In the genomic region with DNA sequence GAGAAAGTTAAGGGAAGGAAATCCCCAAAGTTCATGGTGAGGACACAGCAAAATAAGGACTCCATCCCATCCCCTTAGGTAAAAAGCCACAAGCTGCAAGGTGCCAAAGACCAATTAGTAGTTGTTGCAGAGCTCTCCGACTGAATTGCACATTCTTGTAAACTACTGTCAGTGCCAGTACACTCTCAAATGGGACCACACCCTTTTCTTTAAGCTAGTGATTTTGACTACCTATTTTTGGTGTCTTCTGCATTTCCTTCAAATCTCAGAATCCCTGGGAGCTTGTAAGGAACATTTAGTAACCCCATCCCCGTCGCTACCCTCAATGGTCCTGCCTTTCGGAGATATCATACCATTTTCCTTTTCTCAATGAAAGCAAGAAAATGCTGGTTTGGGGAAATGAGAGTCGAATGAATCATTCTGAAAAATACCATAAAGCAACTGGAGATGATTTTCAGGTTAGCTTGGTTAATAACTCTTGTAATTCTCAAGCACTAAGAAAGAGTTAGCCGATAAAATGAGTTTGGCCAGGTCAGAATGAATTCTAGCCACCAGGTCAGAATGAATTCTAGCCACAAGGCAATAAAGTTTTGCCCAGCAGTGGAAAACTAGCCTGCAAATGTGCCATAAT, we compare ENCODE assay signal across 15 cellular contexts. TPM values are rescaled to one million over a fixed set of nuclear protein-coding genes. Genes with fewer than 3 reads are reported as not detected.
DNase-seq lines count a peak whose midpoint lies in the region; ATAC-seq and TF ChIP-seq lines count a peak whose summit lies in the region.
"Had no signal": no experiment of that assay in that cellular context is flagged by ENCODE, and none has a peak within 500 bp of the region (broad histone marks: within the 10 kb centered on the region; RNA-seq: fewer than 3 reads in every experiment).

No MANE protein-coding gene starts in this region.

- no peak for TF ChIP-seq CTCF in MCF 10A (IDR thresholded peaks at IDR 0.05; ENCODE audit: unreplicated experiment)
- TF ChIP-seq CTCF in mammary epithelial cell (conservative IDR thresholded peaks at IDR 0.05 in 1 of 2, IDR thresholded peaks at IDR 0.05 in 1 of 2; ENCODE audit: extremely low read depth in 1 of 2, insufficient read depth in 1 of 2, low read depth in 1 of 2, low read length in 2 of 2) = no peak
- TF ChIP-seq CTCF in nephron progenitor cell (IDR thresholded peaks at IDR 0.05) = no peak
- TF ChIP-seq CTCF in CD14-positive monocyte (IDR thresholded peaks at IDR 0.05) = no peak
- TF ChIP-seq CTCF in activated CD8-positive, alpha-beta T cell treated with anti-CD3 and anti-CD28 coated beads for 36 hours (IDR thresholded peaks at IDR 0.05) = no peak

- H3K4me1 Mint-ChIP-seq in MCF 10A (ENCODE audit: insufficient read depth, unreplicated experiment) = peaks cover 33% of the 10 kb centered on the region
- peaks cover 5% of the 10 kb centered on the region for H3K4me1 Mint-ChIP-seq in nephron progenitor cell
- peaks cover 23% of the 10 kb centered on the region for H3K4me1 Mint-ChIP-seq in CD14-positive monocyte
- H3K4me1 Mint-ChIP-seq in activated CD8-positive, alpha-beta T cell treated with anti-CD3 and anti-CD28 coated beads for 36 hours (ENCODE audit: low read depth) = peaks cover 3% of the 10 kb centered on the region

- H3K27me3 Mint-ChIP-seq in MCF 10A (ENCODE audit: insufficient read depth, unreplicated experiment) (no peaks in the 10 kb centered on the region), nephron progenitor cell (ENCODE audit: low read depth, poor library complexity) (no peaks in the 10 kb centered on the region), CD14-positive monocyte (ENCODE audit: low read depth in 3 of 3) (peaks cover 0 to 1% (median 0%) of the 10 kb centered on the region in 3 donors)
- no peaks in the 10 kb centered on the region for H3K27me3 Mint-ChIP-seq in activated CD8-positive, alpha-beta T cell treated with anti-CD3 and anti-CD28 coated beads for 36 hours

- CTCF ChIA-PET in MCF 10A (lab: Yijun Ruan, JAX) (interaction anchor here (0.9 to 1.3 kb wide), 2 partner anchors 13 to 227 kb away, joined by 3 read pairs; no protein-coding TSS in a partner anchor), mammary epithelial cell (lab: Charles Lee; ENCODE audit: low non-redundant PET) (no interaction called here)
- CTCF ChIA-PET in activated CD8-positive, alpha-beta T cell treated with anti-CD3 and anti-CD28 coated beads for 36 hours (lab: Charles Lee) = no interaction called here

- no peak overlapping the region for H3K4me2 ChIP-seq in mammary epithelial cell (ENCODE audit: insufficient read depth, low read depth, low read length)

- dilution Hi-C loops in mammary epithelial cell (cut with HindIII; ENCODE audit: low sequenced_read_pairs) = loop anchor here (5.0 to 10.0 kb wide), 2 partner anchors 68 to 265 kb away; no protein-coding TSS in a partner anchor

- intact Hi-C loops in MCF 10A (cut with micrococcal nuclease) = no loop called here
- intact Hi-C loops in mammary epithelial cell (cut with micrococcal nuclease) = loop anchor here (10.0 kb wide), 1 partner anchor 225 kb away; no protein-coding TSS in a partner anchor
- intact Hi-C loops in CD14-positive monocyte (cut with micrococcal nuclease) = loop anchor here in 1 of 2 donors (10.0 kb wide), 1 partner anchor 165 kb away; the partner anchor contains the start of gene PHIP
- intact Hi-C loops in activated CD8-positive, alpha-beta T cell treated with anti-CD3 and anti-CD28 coated beads for 36 hours (cut with micrococcal nuclease) = no loop called here

- ATAC-seq in HG02610 (IDR thresholded peaks at IDR 0.05; ENCODE audit: unreplicated experiment) (peak; percentile 56), HG03432 (IDR thresholded peaks at IDR 0.05; ENCODE audit: unreplicated experiment) (peak; percentile 71)
- ATAC-seq in activated CD8-positive, alpha-beta T cell treated with anti-CD3 and anti-CD28 coated beads for 36 hours = no peak
- ATAC-seq: activated CD4-positive, alpha-beta T cell treated with anti-CD3 and anti-CD28 coated beads for 36 hours had no signal

- DNase-seq in MCF 10A (ENCODE audit: unreplicated experiment) = no peak
- DNase-seq in mammary epithelial cell = no peak
- no peak for DNase-seq in nephron progenitor cell
- DNase-seq in CD14-positive monocyte (ENCODE audit: low spot score) = no peak
- no peak for DNase-seq in activated CD8-positive, alpha-beta T cell treated with anti-CD3 and anti-CD28 coated beads for 36 hours
- DNase-seq in activated CD4-positive, CD25-positive, alpha-beta regulatory T cell (lab: John Stamatoyannopoulos, UW) = no peak
- DNase-seq: activated CD4-positive, alpha-beta T cell treated with anti-CD3 and anti-CD28 coated beads for 36 hours; activated naive CD4-positive, alpha-beta T cell; cerebellar nuclear complex; left ventricle myocardium inferior; NCI-H2227 treated with DMSO at 0.1 percent for 48 hours; SHP77; stimulated activated CD4-positive, alpha-beta T cell treated with anti-CD3 and anti-CD28 coated beads, Interleukin-1b, Interleukin-23, amount 100 ng/mL, for 48 hours had no signal

- no peaks in the 10 kb centered on the region for H3K9me3 ChIP-seq in mammary epithelial cell (replicated peaks; ENCODE audit: insufficient read depth, low read length)
- H3K9me3 ChIP-seq: left ventricle myocardium inferior had no signal

- H3K27ac Mint-ChIP-seq in MCF 10A (ENCODE audit: low read depth, unreplicated experiment) (peak overlapping the region; percentile 80), nephron progenitor cell (no peak overlapping the region), CD14-positive monocyte (peak overlapping the region in 1 of 7 donors; percentile 38)
- H3K27ac Mint-ChIP-seq in activated CD8-positive, alpha-beta T cell treated with anti-CD3 and anti-CD28 coated beads for 36 hours = no peak overlapping the region
- H3K27ac Mint-ChIP-seq: activated CD4-positive, alpha-beta T cell treated with anti-CD3 and anti-CD28 coated beads for 36 hours had no signal

- no peak overlapping the region for H3K27ac ChIP-seq in mammary epithelial cell (ENCODE audit: insufficient read depth, low read depth, low read length)

- H3K4me3 Mint-ChIP-seq in MCF 10A (ENCODE audit: unreplicated experiment) = no peak overlapping the region
- no peak overlapping the region for H3K4me3 Mint-ChIP-seq in nephron progenitor cell
- H3K4me3 Mint-ChIP-seq in CD14-positive monocyte = no peak overlapping the region
- no peak overlapping the region for H3K4me3 Mint-ChIP-seq in activated CD8-positive, alpha-beta T cell treated with anti-CD3 and anti-CD28 coated beads for 36 hours
- H3K4me3 Mint-ChIP-seq: activated CD4-positive, alpha-beta T cell treated with anti-CD3 and anti-CD28 coated beads for 36 hours had no signal

- H3K36me3 Mint-ChIP-seq in MCF 10A (ENCODE audit: insufficient read depth, unreplicated experiment) (no peaks in the 10 kb centered on the region), nephron progenitor cell (ENCODE audit: low read depth) (peaks cover 11% of the 10 kb centered on the region), CD14-positive monocyte (no peaks in the 10 kb centered on the region)
- H3K36me3 Mint-ChIP-seq in activated CD8-positive, alpha-beta T cell treated with anti-CD3 and anti-CD28 coated beads for 36 hours (ENCODE audit: low read depth) = no peaks in the 10 kb centered on the region

- H3K4me3 ChIP-seq in mammary epithelial cell (replicated peaks in 1 of 3; ENCODE audit: insufficient read depth in 1 of 3, low read depth in 2 of 3, low read length in 3 of 3) = no peak overlapping the region
- H3K4me3 ChIP-seq: left ventricle myocardium inferior had no signal

- H3K36me3 ChIP-seq in mammary epithelial cell (ENCODE audit: insufficient read depth, low read length) = no peaks in the 10 kb centered on the region
- H3K36me3 ChIP-seq: left ventricle myocardium inferior had no signal

- H3K27me3 ChIP-seq in mammary epithelial cell (ENCODE audit: insufficient read depth, low read length) = no peaks in the 10 kb centered on the region

- H3K4me1 ChIP-seq in mammary epithelial cell (ENCODE audit: insufficient read depth, low read length) = peaks cover 8% of the 10 kb centered on the region

- BruUV-seq in MCF 10A (replicated peaks; lab: Mats Ljungman, UMichigan) (no TSS peak), mammary epithelial cell (replicated peaks; lab: Mats Ljungman, UMichigan) (no TSS peak)

- in situ Hi-C loops in mammary epithelial cell (cut with MboI; ENCODE audit: low sequenced_read_pairs in 2 of 2) = no loop called here

- H3K79me2 ChIP-seq in mammary epithelial cell (ENCODE audit: insufficient read depth, low read length) = no peaks in the 10 kb centered on the region

- H3K9me3 Mint-ChIP-seq in MCF 10A (ENCODE audit: unreplicated experiment) (no peaks in the 10 kb centered on the region), nephron progenitor cell (peaks cover 10% of the 10 kb centered on the region), CD14-positive monocyte (peaks cover 0 to 4% (median 0%) of the 10 kb centered on the region in 7 donors)
- no peaks in the 10 kb centered on the region for H3K9me3 Mint-ChIP-seq in activated CD8-positive, alpha-beta T cell treated with anti-CD3 and anti-CD28 coated beads for 36 hours

- POLR2A ChIA-PET in MCF 10A (lab: Yijun Ruan, JAX) = interaction anchor here (0.6 to 5.9 kb wide), 9 partner anchors 8 to 298 kb away, joined by 3 to 39 read pairs (median 5); partner anchors contain the start of genes LCA5 and PHIP
- POLR2A ChIA-PET in activated CD8-positive, alpha-beta T cell treated with anti-CD3 and anti-CD28 coated beads for 36 hours (lab: Charles Lee) = no interaction called here

- H3K9ac ChIP-seq in mammary epithelial cell (ENCODE audit: insufficient read depth, low read length) = no peak overlapping the region

- H2AFZ ChIP-seq in mammary epithelial cell (ENCODE audit: low read depth, low read length) = no peak overlapping the region

- 80% methylated on average over 6 of the region's 6 CpGs for WGBS in mammary epithelial cell (ENCODE audit: low coverage, missing lambda C conversion rate)

- no peaks in the 10 kb centered on the region for H4K20me1 ChIP-seq in mammary epithelial cell (ENCODE audit: insufficient read depth, low read length)

RNA-seq across cellular contexts. Expression of gene HMGN3, which starts 5.2 kb away (rescaled TPM):
- 18.7 and 36.5 TPM in 2 replicates for total RNA-seq in MCF 10A (2022)
- total RNA-seq in mammary epithelial cell = 10 to 100 TPM; 25.0 to 38.1 TPM
- 25.2 TPM for polyA plus RNA-seq in mammary epithelial cell
- 5.1 TPM for polyA minus RNA-seq in mammary epithelial cell
- 100 to 1,000 TPM in 1 of 2 donors, 10 to 100 TPM in 1; 84.4 to 106 TPM for polyA plus RNA-seq in CD14-positive monocyte
- 10 to 100 TPM; 45.6 to 49.4 TPM for total RNA-seq in activated CD8-positive, alpha-beta T cell treated with anti-CD3 and anti-CD28 coated beads for 36 hours
